Comparison of ENCODE assay signal across 15 cellular contexts in genomic region chr20:51388756-51389542, GRCh38.
A peak's percentile ranks its signal among the peaks of the same experiment; 100 is the strongest.
DNase-seq lines count a peak whose midpoint lies in the region; ATAC-seq and TF ChIP-seq lines count a peak whose summit lies in the region.
"Had no signal": no experiment of that assay in that cellular context is flagged by ENCODE, and none has a peak within 500 bp of the region (broad histone marks: within the 10 kb centered on the region; RNA-seq: fewer than 3 reads in every experiment).

No MANE protein-coding gene starts in this region.

- DNase-seq in T47D (ENCODE audit: low read depth in 1 of 2, low spot score in 1 of 2): peak; percentile 27 to 65
- no peak for DNase-seq in MCF 10A (ENCODE audit: unreplicated experiment)
- DNase-seq in activated CD4-positive, alpha-beta memory T cell treated with anti-CD3 and anti-CD28 coated beads for 36 hours: no peak
- DNase-seq in esophagus squamous epithelium (lab: John Stamatoyannopoulos, UW): no peak
- DNase-seq in stimulated activated naive B cell treated with anti-CD40 and anti-IgM and Interleukin-4, amounts not matched to agents 10 μg/mL and 1 μg/mL and 100 μg/mL, for 72 hours: no peak
- DNase-seq in stimulated activated CD4-positive, alpha-beta T cell treated with anti-CD3 and anti-CD28 coated beads, Interleukin-4, amount 100 ng/mL, for 24 hours: no peak
- DNase-seq: activated gamma-delta T cell treated with Interleukin-2 at 50 U/mL for 16 hours, C1 segment of cervical spinal cord, KBM-7, mesendoderm, NCI-H2107, upper lobe of right lung had no signal

- no peaks in the 10 kb centered on the region for H3K9me3 ChIP-seq in esophagus squamous epithelium
- H3K9me3 ChIP-seq: upper lobe of right lung had no signal

- peaks cover 21% of the 10 kb centered on the region for H3K27me3 Mint-ChIP-seq in MCF 10A (ENCODE audit: insufficient read depth, unreplicated experiment)
- no peaks in the 10 kb centered on the region for H3K27me3 Mint-ChIP-seq in activated CD4-positive, alpha-beta memory T cell treated with anti-CD3 and anti-CD28 coated beads for 36 hours
- no peaks in the 10 kb centered on the region for H3K27me3 Mint-ChIP-seq in stimulated activated naive B cell treated with anti-CD40 and anti-IgM and Interleukin-4, amounts not matched to agents 10 μg/mL and 1 μg/mL and 100 μg/mL, for 72 hours

- BruUV-seq in MCF 10A (replicated peaks; lab: Mats Ljungman, UMichigan): no TSS peak

- TF ChIP-seq CTCF in MCF 10A (IDR thresholded peaks at IDR 0.05; ENCODE audit: unreplicated experiment): no peak
- TF ChIP-seq CTCF in esophagus squamous epithelium (IDR thresholded peaks at IDR 0.05): no peak

- H3K27ac ChIP-seq in esophagus squamous epithelium: peak overlapping the region; percentile 0 to 69 (median 61)
- H3K27ac ChIP-seq: upper lobe of right lung, VCaP had no signal

- H3K4me3 ChIP-seq in esophagus squamous epithelium: no peak overlapping the region
- H3K4me3 ChIP-seq: upper lobe of right lung had no signal

- TF ChIP-seq POLR2A in esophagus squamous epithelium (IDR thresholded peaks at IDR 0.05): no peak

- H3K27me3 ChIP-seq in esophagus squamous epithelium: no peaks in the 10 kb centered on the region
- H3K27me3 ChIP-seq: upper lobe of right lung had no signal

- no peak overlapping the region for H3K4me3 Mint-ChIP-seq in MCF 10A (ENCODE audit: unreplicated experiment)
- H3K4me3 Mint-ChIP-seq in activated CD4-positive, alpha-beta memory T cell treated with anti-CD3 and anti-CD28 coated beads for 36 hours: no peak overlapping the region
- no peak overlapping the region for H3K4me3 Mint-ChIP-seq in stimulated activated naive B cell treated with anti-CD40 and anti-IgM and Interleukin-4, amounts not matched to agents 10 μg/mL and 1 μg/mL and 100 μg/mL, for 72 hours

- CTCF ChIA-PET in MCF 10A (lab: Yijun Ruan, JAX): interaction anchor here (0.5 to 4.5 kb wide), 12 partner anchors 10 to 1201 kb away, joined by 3 to 59 read pairs (median 3); no protein-coding TSS in a partner anchor
- CTCF ChIA-PET in activated CD4-positive, alpha-beta memory T cell treated with anti-CD3 and anti-CD28 coated beads for 36 hours (lab: Charles Lee): interaction anchor here (0.7 to 3.2 kb wide), 6 partner anchors 10 to 401 kb away, joined by 3 to 12 read pairs (median 4); no protein-coding TSS in a partner anchor

- POLR2A ChIA-PET in MCF 10A (lab: Yijun Ruan, JAX): interaction anchor here (1.2 kb wide), 1 partner anchor 69 kb away, joined by 3 read pairs; no protein-coding TSS in a partner anchor
- POLR2A ChIA-PET in activated CD4-positive, alpha-beta memory T cell treated with anti-CD3 and anti-CD28 coated beads for 36 hours (lab: Charles Lee): interaction anchor here (1.4 to 1.5 kb wide), 2 partner anchors 12 to 16 kb away, joined by 4 to 5 read pairs; no protein-coding TSS in a partner anchor

- H3K9me3 Mint-ChIP-seq in MCF 10A (ENCODE audit: unreplicated experiment): no peaks in the 10 kb centered on the region
- no peaks in the 10 kb centered on the region for H3K9me3 Mint-ChIP-seq in activated CD4-positive, alpha-beta memory T cell treated with anti-CD3 and anti-CD28 coated beads for 36 hours
- H3K9me3 Mint-ChIP-seq in stimulated activated naive B cell treated with anti-CD40 and anti-IgM and Interleukin-4, amounts not matched to agents 10 μg/mL and 1 μg/mL and 100 μg/mL, for 72 hours: no peaks in the 10 kb centered on the region

- H3K36me3 ChIP-seq in esophagus squamous epithelium: no peaks in the 10 kb centered on the region
- H3K36me3 ChIP-seq: upper lobe of right lung had no signal

- 39% methylated on average over 7 of the region's 7 CpGs for WGBS in esophagus squamous epithelium, 2 donors

- intact Hi-C loops in MCF 10A (cut with micrococcal nuclease) (no loop called here), esophagus squamous epithelium (cut with DNase I) (loop anchor here (5.0 kb wide), 1 partner anchor 208 kb away; no protein-coding TSS in a partner anchor)
- intact Hi-C loops in activated CD4-positive, alpha-beta memory T cell treated with anti-CD3 and anti-CD28 coated beads for 36 hours (cut with micrococcal nuclease): loop anchor here (1.0 to 5.0 kb wide), 2 partner anchors 11 to 233 kb away; no protein-coding TSS in a partner anchor

- H3K4me1 Mint-ChIP-seq in MCF 10A (ENCODE audit: insufficient read depth, unreplicated experiment): no peaks in the 10 kb centered on the region
- H3K4me1 Mint-ChIP-seq in activated CD4-positive, alpha-beta memory T cell treated with anti-CD3 and anti-CD28 coated beads for 36 hours (ENCODE audit: low read depth): peaks cover 84% of the 10 kb centered on the region
- H3K4me1 Mint-ChIP-seq in stimulated activated naive B cell treated with anti-CD40 and anti-IgM and Interleukin-4, amounts not matched to agents 10 μg/mL and 1 μg/mL and 100 μg/mL, for 72 hours: peaks cover 14 to 25% of the 10 kb centered on the region in 2 donors

- peaks cover 26 to 65% (median 31%) of the 10 kb centered on the region in 3 donors for H3K4me1 ChIP-seq in esophagus squamous epithelium

- in situ Hi-C loops in T47D (cut with HindIII; ENCODE audit: low pct_unique_long_range_greater_than_20kb, low sequenced_read_pairs): no loop called here

- no peak for ATAC-seq in stimulated activated naive B cell treated with anti-CD40 and anti-IgM and Interleukin-4, amounts not matched to agents 10 μg/mL and 1 μg/mL and 100 μg/mL, for 72 hours (replicated peaks)
- no peak for ATAC-seq in HG03439 (IDR thresholded peaks at IDR 0.05; ENCODE audit: unreplicated experiment)
- ATAC-seq in HG03432 (IDR thresholded peaks at IDR 0.05; ENCODE audit: unreplicated experiment): no peak
- ATAC-seq: upper lobe of right lung had no signal

- no peaks in the 10 kb centered on the region for H3K36me3 Mint-ChIP-seq in MCF 10A (ENCODE audit: insufficient read depth, unreplicated experiment)
- H3K36me3 Mint-ChIP-seq in activated CD4-positive, alpha-beta memory T cell treated with anti-CD3 and anti-CD28 coated beads for 36 hours: peaks cover 52% of the 10 kb centered on the region
- peaks cover 26 to 49% of the 10 kb centered on the region in 2 donors for H3K36me3 Mint-ChIP-seq in stimulated activated naive B cell treated with anti-CD40 and anti-IgM and Interleukin-4, amounts not matched to agents 10 μg/mL and 1 μg/mL and 100 μg/mL, for 72 hours

- no peak overlapping the region for H3K27ac Mint-ChIP-seq in MCF 10A (ENCODE audit: low read depth, unreplicated experiment)
- peak overlapping the region; percentile 59 for H3K27ac Mint-ChIP-seq in activated CD4-positive, alpha-beta memory T cell treated with anti-CD3 and anti-CD28 coated beads for 36 hours
- H3K27ac Mint-ChIP-seq in stimulated activated naive B cell treated with anti-CD40 and anti-IgM and Interleukin-4, amounts not matched to agents 10 μg/mL and 1 μg/mL and 100 μg/mL, for 72 hours: peak overlapping the region; percentile 66

Comparison
In these comparisons a context has a peak if more than half of its experiments do, and no peak if none do; other contexts are left out.
1. DNase-seq: peak in T47D (2 of 2); none in MCF 10A (single experiment), activated CD4-positive, alpha-beta memory T cell treated with anti-CD3 and anti-CD28 coated beads for 36 hours (single experiment), esophagus squamous epithelium (single experiment), stimulated activated naive B cell treated with anti-CD40 and anti-IgM and Interleukin-4, amounts not matched to agents 10 μg/mL and 1 μg/mL and 100 μg/mL, for 72 hours (single experiment) and stimulated activated CD4-positive, alpha-beta T cell treated with anti-CD3 and anti-CD28 coated beads, Interleukin-4, amount 100 ng/mL, for 24 hours (single experiment).